Comparison of ENCODE assay signal across 8 cellular contexts in genomic region chr10:31146496-31147219, GRCh38.
DNase-seq lines count a peak whose midpoint lies in the region; ATAC-seq, FAIRE-seq and TF ChIP-seq lines count a peak whose summit lies in the region.

No MANE protein-coding gene starts in this region.

- H3K9me3 ChIP-seq in A549 (no peaks in the 10 kb centered on the region), IMR-90 (ENCODE audit: control insufficient read depth, insufficient read depth, low read length) (no peaks in the 10 kb centered on the region), body of pancreas (no peaks in the 10 kb centered on the region)

- peak overlapping the region; percentile 21 for H2AK9ac ChIP-seq in IMR-90 (replicated peaks; ENCODE audit: low read depth, low read length, poor library complexity)

- no peak for FAIRE-seq in A549 (lab: Jason Lieb, UNC)

- peak overlapping the region; percentile 94 for H3K14ac ChIP-seq in IMR-90 (replicated peaks; ENCODE audit: low read depth, low read length)

- no peaks in the 10 kb centered on the region for H3K27me3 ChIP-seq in IMR-90 (ENCODE audit: control insufficient read depth, insufficient read depth, low read length)
- H3K27me3 ChIP-seq in body of pancreas: no peaks in the 10 kb centered on the region

- peak overlapping the region; percentile 71 for H2BK15ac ChIP-seq in IMR-90 (ENCODE audit: low read depth, low read length)

- peak overlapping the region; percentile 33; the same call in 1 of the 2 replicates for H3K9ac ChIP-seq in IMR-90 (ENCODE audit: low read depth, low read length)

- peak overlapping the region; percentile 43 for H3K4me2 ChIP-seq in A549
- H3K4me2 ChIP-seq in IMR-90 (ENCODE audit: low read depth, low read length): peak overlapping the region; percentile 22; the same call in 1 of the 2 replicates

- TF ChIP-seq CTCF in A549 (IDR thresholded peaks at IDR 0.05): no peak
- no peak for TF ChIP-seq CTCF in IMR-90 (conservative IDR thresholded peaks at IDR 0.05; ENCODE audit: low read depth, low read length)
- no peak for TF ChIP-seq CTCF in body of pancreas (IDR thresholded peaks at IDR 0.05)

- H4K20me1 ChIP-seq in IMR-90 (ENCODE audit: insufficient read depth, low read length): no peaks in the 10 kb centered on the region

- H3K18ac ChIP-seq in IMR-90 (ENCODE audit: low read depth, low read length): peak overlapping the region; percentile 39

- dilution Hi-C loops in IMR-90 (cut with HindIII; ENCODE audit: low sequenced_read_pairs, unreplicated experiment): no loop called here

- H2BK5ac ChIP-seq in IMR-90 (ENCODE audit: low read depth, low read length, poor library complexity, severe bottlenecking): peak overlapping the region; percentile 74

- no peak overlapping the region for H3K4me3 ChIP-seq in A549
- no peak overlapping the region for H3K4me3 ChIP-seq in IMR-90 (ENCODE audit: insufficient read depth, low read depth, low read length)
- H3K4me3 ChIP-seq in body of pancreas: no peak overlapping the region

- H3K4me1 ChIP-seq in A549 (peaks cover 15% of the 10 kb centered on the region), IMR-90 (ENCODE audit: control insufficient read depth, insufficient read depth, low read length) (peaks cover 29% of the 10 kb centered on the region), body of pancreas (no peaks in the 10 kb centered on the region)

- H3K79me1 ChIP-seq in IMR-90 (ENCODE audit: low read depth in 1 of 2, low read length in 2 of 2): peaks cover 0 to 34% of the 10 kb centered on the region in 2 experiments; a peak in 2 of 4 replicates

- H3K4ac ChIP-seq in IMR-90 (ENCODE audit: low read depth, low read length): peak overlapping the region; percentile 97

- CTCF ChIA-PET in A549 (lab: Yijun Ruan, JAX): interaction anchor here (1.5 kb wide), 1 partner anchor 11 kb away, joined by 3 read pairs; no protein-coding TSS in a partner anchor
- CTCF ChIA-PET in IMR-90 (lab: Yijun Ruan, JAX): no interaction called here

- whole genome bisulfite sequencing in A549 (ENCODE audit: missing lambda C conversion rate): 70% methylated on average over 21 of the region's 21 CpGs
- WGBS in IMR-90 (ENCODE audit: extremely low coverage in 2 of 2, insufficient read length in 1 of 2), 2 experiments: 100% methylated on average over 1 of the region's 21 CpGs; no CpG with 5 or more reads in 1 of the 2 experiments
- WGBS in body of pancreas, 2 donors: 35 to 66% methylated on average over 17 to 21 of the region's 21 CpGs

- H3K36me3 ChIP-seq in IMR-90 (ENCODE audit: control insufficient read depth, insufficient read depth, low read length) (no peaks in the 10 kb centered on the region), body of pancreas (replicated peaks in 1 of 2; ENCODE audit: insufficient read depth in 1 of 2, low read depth in 2 of 2) (no peaks in the 10 kb centered on the region)

- peak overlapping the region; percentile 85 for H3K23ac ChIP-seq in IMR-90 (ENCODE audit: low read depth, low read length)

- peak overlapping the region; percentile 51 to 88 for H4K8ac ChIP-seq in IMR-90 (ENCODE audit: low read depth in 2 of 2, low read length in 2 of 2)

- peak overlapping the region; percentile 25 for H4K5ac ChIP-seq in IMR-90 (ENCODE audit: low read depth, low read length)

- H3K9me1 ChIP-seq in IMR-90 (ENCODE audit: insufficient read depth, low read length): peaks cover 35% of the 10 kb centered on the region

- H3K56ac ChIP-seq in IMR-90 (ENCODE audit: extremely low read depth, insufficient read depth, low read length): peak overlapping the region; percentile 62; the same call in 1 of the 2 replicates

- TF ChIP-seq POLR2A in A549 (IDR thresholded peaks at IDR 0.05; ENCODE audit: low read length) (no peak), IMR-90 (IDR thresholded peaks at IDR 0.05; ENCODE audit: low read depth, low read length) (no peak), body of pancreas (IDR thresholded peaks at IDR 0.05) (no peak)

- POLR2A ChIA-PET in A549 (lab: Yijun Ruan, JAX) (no interaction called here), IMR-90 (lab: Charles Lee; ENCODE audit: unreplicated experiment) (no interaction called here)

- H4K91ac ChIP-seq in IMR-90 (ENCODE audit: insufficient read depth, low read depth, low read length): peak overlapping the region; percentile 96

- DNase-seq in A549 (ENCODE audit: low read depth in 1 of 2, low spot score in 1 of 2) (peak; percentile 15 to 59), IMR-90 (peak; percentile 86), body of pancreas (peak in 1 of 4 donors; percentile 46), left lobe of liver (ENCODE audit: low spot score) (no peak), NCI-H187 (lab: John Stamatoyannopoulos, UW) (no peak), NCI-H2029 (lab: John Stamatoyannopoulos, UW) (no peak)

- TF ChIP-seq RAD21 in A549 (conservative IDR thresholded peaks at IDR 0.05 in 1 of 2, IDR thresholded peaks at IDR 0.05 in 1 of 2) (no peak), IMR-90 (IDR thresholded peaks at IDR 0.05; ENCODE audit: low read length) (no peak)

- BruUV-seq in IMR-90 (replicated peaks; lab: Mats Ljungman, UMichigan): no TSS peak

- peak overlapping the region; percentile 82 for H2AFZ ChIP-seq in IMR-90 (replicated peaks; ENCODE audit: low read length, poor library complexity)

- intact Hi-C loops in IMR-90 (cut with micrococcal nuclease): no loop called here
- intact Hi-C loops in body of pancreas (cut with DNase I): no loop called here

- TF ChIP-seq EP300 in A549 (IDR thresholded peaks at IDR 0.05): no peak

- peak overlapping the region; percentile 96 for H2BK20ac ChIP-seq in IMR-90 (ENCODE audit: low read depth, low read length)

- peak overlapping the region in 1 of 2 experiments; percentile 60; a peak in 3 of 6 replicates for H3K27ac ChIP-seq in A549
- peak overlapping the region; percentile 57 for H3K27ac ChIP-seq in IMR-90 (ENCODE audit: insufficient read depth, low read length)
- H3K27ac ChIP-seq in body of pancreas: peak overlapping the region in 1 of 4 donors; percentile 25

- H2AK5ac ChIP-seq in IMR-90 (ENCODE audit: low read depth, low read length): peak overlapping the region; percentile 95

- in situ Hi-C loops in IMR-90 (cut with MboI; ENCODE audit: low sequenced_read_pairs): no loop called here

- H2BK120ac ChIP-seq in IMR-90 (ENCODE audit: low read depth, low read length): peak overlapping the region; percentile 96

- ATAC-seq in A549: peak; percentile 58 to 61; a peak in 5 of 6 replicates
- ATAC-seq in IMR-90 (ENCODE audit: low read depth): peak; percentile 52
- ATAC-seq in body of pancreas: peak; percentile 27
- peak; percentile 47 for ATAC-seq in left lobe of liver
- ATAC-seq in GM21367 (IDR thresholded peaks at IDR 0.05; ENCODE audit: unreplicated experiment): no peak
- ATAC-seq in GM18519 (IDR thresholded peaks at IDR 0.05; ENCODE audit: low FRiP score, unreplicated experiment): no peak

TF ChIP-seq in A549, 52 proteins besides CTCF, POLR2A, EP300 and RAD21 (continues in another document):
- TF ChIP-seq ESRRA (IDR thresholded peaks at IDR 0.05; ENCODE audit: borderline replicate concordance, low read length): no peak
- TF ChIP-seq CBX2 (IDR thresholded peaks at IDR 0.05; ENCODE audit: borderline replicate concordance, low read depth): no peak
- no peak for TF ChIP-seq FOSB (CRISPR knock-in tag; IDR thresholded peaks at IDR 0.05)
- no peak for TF ChIP-seq HMGXB4 (CRISPR knock-in tag; IDR thresholded peaks at IDR 0.05; ENCODE audit: borderline replicate concordance)
- no peak for TF ChIP-seq RFX5 (IDR thresholded peaks at IDR 0.05)

TF ChIP-seq in IMR-90, 13 proteins besides CTCF, POLR2A, EP300 and RAD21:
- peak; percentile 95 for TF ChIP-seq BHLHE40 (IDR thresholded peaks at IDR 0.05; ENCODE audit: low read depth, low read length)
- peak; percentile 97 for TF ChIP-seq RCOR1 (IDR thresholded peaks at IDR 0.05; ENCODE audit: insufficient replicate concordance, low read length)
- no peak for TF ChIP-seq RFX5 (IDR thresholded peaks at IDR 0.05; ENCODE audit: low read depth, low read length)
- TF ChIP-seq CEBPB (IDR thresholded peaks at IDR 0.05; ENCODE audit: low read depth, low read length): peak; percentile 33; the same call in 1 of the 2 replicates
- no peak for TF ChIP-seq MAFK (IDR thresholded peaks at IDR 0.05; ENCODE audit: low read depth, low read length)
- peak; percentile 56; the same call in 1 of the 2 replicates for TF ChIP-seq FOS (IDR thresholded peaks at IDR 0.05; ENCODE audit: low read depth, low read length)

Comparison
In these comparisons a context has a peak if more than half of its experiments do, and no peak if none do; other contexts are left out.
1. ATAC-seq: peak in A549 (2 of 2), IMR-90 (single experiment), body of pancreas (single experiment) and left lobe of liver (single experiment); none in GM21367 (single experiment) and GM18519 (single experiment).
2. DNase-seq: peak in A549 (2 of 2) and IMR-90 (single experiment); none in left lobe of liver (single experiment), NCI-H187 (0 of 2) and NCI-H2029 (single experiment).